26 cellular contexts compared by ENCODE assay signal in genomic region chr4:177091515-177091914, GRCh38.
"Had no signal": no experiment of that assay in that cellular context is flagged by ENCODE, and none has a peak within 500 bp of the region (broad histone marks: within the 10 kb centered on the region; RNA-seq: fewer than 3 reads in every experiment).

No MANE protein-coding gene starts in this region.

- H3K27ac ChIP-seq: ascending aorta, breast epithelium, VCaP had no signal

- H3K4me3 ChIP-seq: ascending aorta, breast epithelium had no signal

- H3K27me3 ChIP-seq: ascending aorta, breast epithelium had no signal

- H3K4me1 ChIP-seq: ascending aorta, breast epithelium had no signal

- DNase-seq: activated B cell treated with CpG ODN at 0.5 μM for 24 hours; activated CD4-positive, alpha-beta memory T cell treated with anti-CD3 and anti-CD28 coated beads for 36 hours; activated CD4-positive, alpha-beta T cell treated with anti-CD3 and anti-CD28 coated beads for 4 hours; activated CD4-positive, alpha-beta T cell treated with anti-CD3 and anti-CD28 coated beads, Interleukin-2, amount 10 ng/mL, durations not matched to agents 24 days and 14 days; activated CD4-positive, alpha-beta T cell treated with anti-CD3 and anti-CD28 coated beads, Interleukin-2, amount 50 U/mL, for 1 hour; activated CD4-positive, alpha-beta T cell treated with anti-CD3 and anti-CD28 coated beads, Interleukin-2, amount 50 U/mL, for 4 hours; activated CD4-positive, CD25-positive, alpha-beta regulatory T cell treated with anti-CD3 and anti-CD28 coated beads, Interleukin-2, amount 50 U/mL, for 72 hours; activated CD8-positive, alpha-beta memory T cell treated with anti-CD3 and anti-CD28 coated beads, Interleukin-2, amount 50 U/mL, for 48 hours; activated CD8-positive, alpha-beta T cell treated with anti-CD3 and anti-CD28 coated beads for 36 hours; activated effector memory CD4-positive, alpha-beta T cell treated with Interleukin-2 at 50 U/mL for 16 hours; activated gamma-delta T cell; activated naive CD4-positive, alpha-beta T cell treated with anti-CD3 and anti-CD28 coated beads, Interleukin-2, amount 10 ng/mL, durations not matched to agents 7 days and 5 days; activated naive CD4-positive, alpha-beta T cell treated with Interleukin-2 at 50 U/mL for 16 hours; activated naive CD8-positive, alpha-beta T cell treated with anti-CD3 and anti-CD28 coated beads, Interleukin-2, amount 10 ng/mL, durations not matched to agents 7 days and 5 days; activated naive CD8-positive, alpha-beta T cell treated with anti-CD3 and anti-CD28 coated beads, Interleukin-2, amount 50 U/mL, for 24 hours; activated T-cell treated with anti-CD3 and anti-CD28 coated beads, Interleukin-2, amount 50 U/mL, for 24 hours; activated T-cell treated with anti-CD3 and anti-CD28 coated beads, Interleukin-2, amount 50 U/mL, for 48 hours; amygdala; anterior cingulate cortex; central memory CD4-positive, alpha-beta T cell; T-cell; T-helper 17 cell had no signal

- FAIRE-seq: TTC549 had no signal

- H3K36me3 ChIP-seq: ascending aorta, breast epithelium had no signal

- ATAC-seq: activated CD8-positive, alpha-beta T cell treated with anti-CD3 and anti-CD28 coated beads for 36 hours; activated naive CD8-positive, alpha-beta T cell treated with anti-CD3 and anti-CD28 coated beads, Interleukin-2, amount 50 U/mL, for 24 hours; T-cell; T-helper 17 cell had no signal

- H3K9me3 ChIP-seq: ascending aorta, breast epithelium had no signal
